In the genomic region with DNA sequence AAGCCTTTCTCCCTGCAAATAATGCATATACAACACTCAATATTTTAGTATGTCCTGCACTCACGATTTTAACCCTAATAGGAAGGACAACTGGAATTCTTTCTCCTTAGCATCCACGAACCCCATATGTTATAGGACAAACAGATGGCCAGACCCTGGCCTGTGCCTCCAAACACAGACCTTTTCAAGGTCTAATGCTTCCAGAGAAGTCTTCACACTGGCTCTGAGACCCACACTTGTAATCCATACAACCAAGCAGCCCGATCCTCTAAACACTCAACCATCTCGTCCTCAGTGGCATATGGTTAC, we compare ENCODE assay signal across 8 cellular contexts. TPM values are rescaled to one million over a fixed set of nuclear protein-coding genes. Genes with fewer than 3 reads are reported as not detected.
DNase-seq lines count a peak whose midpoint lies in the region; ATAC-seq, FAIRE-seq and TF ChIP-seq lines count a peak whose summit lies in the region.
"Had no signal": no experiment of that assay in that cellular context is flagged by ENCODE, and none has a peak within 500 bp of the region (broad histone marks: within the 10 kb centered on the region; RNA-seq: fewer than 3 reads in every experiment).

No MANE protein-coding gene starts in this region.

- H3K27ac ChIP-seq in H9 (ENCODE audit: insufficient read length, low read depth, low read length) (peak overlapping the region; percentile 15), kidney (ENCODE audit: low read depth in 2 of 2, low read length in 2 of 2) (peak overlapping the region; percentile 75 to 92), thoracic aorta (peak overlapping the region; percentile 33 to 49)

- peak overlapping the region; percentile 96 for H3K9ac ChIP-seq in H9 (ENCODE audit: extremely low read depth, insufficient read length, low read length)
- peak overlapping the region; percentile 94 for H3K9ac ChIP-seq in adipocyte (ENCODE audit: low read length)
- peak overlapping the region; percentile 63 to 79 for H3K9ac ChIP-seq in kidney (ENCODE audit: low read length in 2 of 2)

- H3K36me3 ChIP-seq in adipocyte (ENCODE audit: control insufficient read depth, insufficient read depth, low read length, severe bottlenecking) (peaks cover 26% of the 10 kb centered on the region), kidney (ENCODE audit: control insufficient read depth in 1 of 2, insufficient read depth in 2 of 2, low read length in 2 of 2) (peaks cover 0 to 12% of the 10 kb centered on the region in 2 donors), thoracic aorta (peaks cover 6% of the 10 kb centered on the region)

- H2AFZ ChIP-seq in H9 (ENCODE audit: low read length), result no peak overlapping the region

- no peak overlapping the region for H2BK20ac ChIP-seq in H9 (ENCODE audit: low read depth, low read length, poor library complexity, severe bottlenecking)

- H3K23ac ChIP-seq in H9 (ENCODE audit: insufficient read length, low read depth, low read length), result no peak overlapping the region

- peaks cover 15 to 17% of the 10 kb centered on the region in 2 experiments for H3K4me1 Mint-ChIP-seq in H9

- no peak overlapping the region for H4K5ac ChIP-seq in H9 (ENCODE audit: insufficient read length, low read depth, low read length)

- H2AK5ac ChIP-seq in H9 (ENCODE audit: insufficient read length, low read length), result no peak overlapping the region

- TF ChIP-seq CTCF in H9 (conservative IDR thresholded peaks at IDR 0.05), result no peak
- TF ChIP-seq CTCF in kidney (IDR thresholded peaks at IDR 0.05; ENCODE audit: borderline replicate concordance, extremely low read depth, insufficient read depth), result no peak
- TF ChIP-seq CTCF in thoracic aorta (IDR thresholded peaks at IDR 0.05), result no peak

- no peak overlapping the region for H2BK5ac ChIP-seq in H9 (ENCODE audit: insufficient read length, low read length)

- H2BK15ac ChIP-seq in H9 (ENCODE audit: low read depth, low read length), result no peak overlapping the region

- H3K9me3 ChIP-seq in H9 (ENCODE audit: control insufficient read depth, low read depth, low read length), result no peaks in the 10 kb centered on the region
- H3K9me3 ChIP-seq in adipocyte (ENCODE audit: control insufficient read depth, low read length), result no peaks in the 10 kb centered on the region
- no peaks in the 10 kb centered on the region for H3K9me3 ChIP-seq in kidney (ENCODE audit: control insufficient read depth in 1 of 2, low read length in 2 of 2)
- H3K9me3 ChIP-seq in thoracic aorta, result no peaks in the 10 kb centered on the region

- peaks cover 24% of the 10 kb centered on the region for H3K79me2 ChIP-seq in H9 (ENCODE audit: insufficient read depth, low read length)

- WGBS in H9 (ENCODE audit: extremely low coverage, insufficient read length, low lambda C conversion rate), result no CpG with 5 or more reads among the region's 4 CpGs

- intact Hi-C loops in kidney (cut with DNase I), result loop anchor here (10.0 kb wide), 1 partner anchor 59 kb away; no protein-coding TSS in a partner anchor

- no peak overlapping the region for H3K4me3 Mint-ChIP-seq in H9

- ATAC-seq in thoracic aorta (ENCODE audit: insufficient number of reproducible peaks, low FRiP score, low read depth), result no peak
- no peak for ATAC-seq in GM21515 (IDR thresholded peaks at IDR 0.05; ENCODE audit: unreplicated experiment)
- no peak for ATAC-seq in GM21619 (IDR thresholded peaks at IDR 0.05; ENCODE audit: unreplicated experiment)

- no peak overlapping the region for H3K27ac Mint-ChIP-seq in H9

- H3K14ac ChIP-seq in H9 (ENCODE audit: insufficient read depth, low read length), result no peak overlapping the region; the same call in 1 of the 2 replicates

- no peak overlapping the region for H2BK12ac ChIP-seq in H9 (ENCODE audit: insufficient read length, low read depth, low read length)

- no peak overlapping the region for H4K8ac ChIP-seq in H9 (replicated peaks; ENCODE audit: insufficient read length, low read depth, low read length)

- no peaks in the 10 kb centered on the region for H3K9me3 Mint-ChIP-seq in H9

- peak overlapping the region; percentile 90 for H3K4me2 ChIP-seq in H9 (ENCODE audit: insufficient read depth, insufficient read length, low read length)

- H3K79me1 ChIP-seq in H9 (ENCODE audit: insufficient read depth, low read depth, low read length, poor library complexity, severe bottlenecking), result no peaks in the 10 kb centered on the region

- H3K56ac ChIP-seq in H9 (ENCODE audit: insufficient read length, low read depth, low read length), result no peak overlapping the region

- H3K18ac ChIP-seq in H9 (ENCODE audit: insufficient read length, low read depth, low read length), result no peak overlapping the region

- H3K4me1 ChIP-seq in H9 (ENCODE audit: insufficient read depth, low read length), result no peaks in the 10 kb centered on the region
- peaks cover 29% of the 10 kb centered on the region for H3K4me1 ChIP-seq in adipocyte (ENCODE audit: control insufficient read depth, insufficient read depth, low read length)
- H3K4me1 ChIP-seq in kidney (ENCODE audit: control insufficient read depth in 1 of 2, insufficient read depth in 1 of 2, low read depth in 1 of 2, low read length in 2 of 2), result no peaks in the 10 kb centered on the region
- peaks cover 0 to 23% of the 10 kb centered on the region in 2 donors for H3K4me1 ChIP-seq in thoracic aorta (ENCODE audit: control insufficient read depth in 1 of 2, low read depth in 2 of 2)

- H3K4ac ChIP-seq in H9 (ENCODE audit: low read depth, low read length), result no peak overlapping the region

- H3K36me3 Mint-ChIP-seq in H9 (ENCODE audit: insufficient read depth in 1 of 3, low read depth in 3 of 3), result peaks cover 0 to 11% (median 0%) of the 10 kb centered on the region in 3 experiments; a peak in 6 of 7 replicates

- H3K27me3 Mint-ChIP-seq in H9 (ENCODE audit: low read depth), result no peaks in the 10 kb centered on the region

- FAIRE-seq in kidney (lab: Jason Lieb, UNC), result no peak
- FAIRE-seq: RCC 7860 had no signal

- H3T11ph ChIP-seq in H9 (ENCODE audit: low read length), result no peak overlapping the region

- H3K4me3 ChIP-seq in adipocyte (ENCODE audit: low read length) (peak overlapping the region; percentile 90), kidney (ENCODE audit: low read length in 2 of 2) (peak overlapping the region; percentile 75 to 84), thoracic aorta (peak overlapping the region; percentile 78)

- H3K23me2 ChIP-seq in H9 (ENCODE audit: insufficient read length, low read depth, low read length, poor library complexity, severe bottlenecking), result peaks cover 11% of the 10 kb centered on the region

- H2BK120ac ChIP-seq in H9 (ENCODE audit: low read depth, low read length, poor library complexity, severe bottlenecking), result no peak overlapping the region

- DNase-seq in H9 (no peak), adipocyte (ENCODE audit: low read depth) (peak; percentile 45), kidney (no peak), thoracic aorta (ENCODE audit: low spot score) (no peak)
- no peak for DNase-seq in activated effector memory CD4-positive, alpha-beta T cell treated with anti-CD3 and anti-CD28 coated beads, Interleukin-2, amount 50 U/mL, for 16 hours

- no peak overlapping the region for H4K91ac ChIP-seq in H9 (ENCODE audit: insufficient read length, low read depth, low read length)

- H4K20me1 ChIP-seq in H9 (ENCODE audit: control insufficient read depth, insufficient read depth, insufficient read length), result no peaks in the 10 kb centered on the region

- H3K27me3 ChIP-seq in H9 (ENCODE audit: insufficient read depth, low read length) (no peaks in the 10 kb centered on the region), adipocyte (replicated peaks; ENCODE audit: control insufficient read depth, insufficient read depth, low read length) (no peaks in the 10 kb centered on the region), thoracic aorta (replicated peaks; ENCODE audit: insufficient read depth) (no peaks in the 10 kb centered on the region)

RNA-seq across cellular contexts. Expression of a gene that starts 0.6 kb away (rescaled TPM):
- 569 and 581 TPM in 2 replicates for total RNA-seq in H9 (2021)
- total RNA-seq in kidney, result 40.4 TPM
- polyA plus RNA-seq in kidney (ENCODE audit: insufficient read depth, low read depth, low replicate concordance), result 12.1 TPM
- total RNA-seq in thoracic aorta, result 100 to 1,000 TPM in 1 of 2 donors, 10 to 100 TPM in 1; 47.7 to 136 TPM

Comparison
In these comparisons a context has a peak if more than half of its experiments do, and no peak if none do; other contexts are left out.
1. H3K27ac ChIP-seq: peak in every context shown above with its lines; median percentile 84 in kidney; 41 in thoracic aorta; 15 in H9.